ENCODE assay signal across 10 cellular contexts in genomic region chr16:67100569-67101300, GRCh38. TPM values are rescaled to one million over a fixed set of nuclear protein-coding genes. Genes with fewer than 3 reads are reported as not detected.
A peak's percentile ranks its signal among the peaks of the same experiment; 100 is the strongest.
DNase-seq lines count a peak whose midpoint lies in the region; ATAC-seq, FAIRE-seq and TF ChIP-seq lines count a peak whose summit lies in the region.
"Had no signal": no experiment of that assay in that cellular context is flagged by ENCODE, and none has a peak within 500 bp of the region (broad histone marks: within the 10 kb centered on the region; RNA-seq: fewer than 3 reads in every experiment).

No MANE protein-coding gene starts in this region.

- H3K4me2 ChIP-seq in K562 (ENCODE audit: insufficient read depth, low read length) (no peak overlapping the region), Karpas-422 (ENCODE audit: low read depth, low read length, poor library complexity, severe bottlenecking) (no peak overlapping the region)

- ATAC-seq in K562: peak; percentile 55; the same call in 2 of the 3 replicates
- ATAC-seq in body of pancreas: no peak

- DNase-seq in ELR (ENCODE audit: low read depth) (peak; percentile 59), K562 (ENCODE audit: extremely low read depth in 1 of 4, low spot score in 3 of 4) (no peak), myocyte (ENCODE audit: low read depth) (peak; percentile 34), LoVo (ENCODE audit: low spot score) (no peak), body of pancreas (no peak), Karpas-422 (no peak), CD14-positive monocyte (ENCODE audit: low spot score) (no peak)
- DNase-seq: NCI-H2081 treated with DMSO at 0.1 percent for 48 hours had no signal

- POLR2A ChIA-PET in K562 (lab: Yijun Ruan, JAX): no interaction called here

- H3K9ac ChIP-seq in K562 (ENCODE audit: insufficient read depth in 1 of 2, low read depth in 2 of 2, low read length in 2 of 2): no peak overlapping the region
- no peak overlapping the region for H3K9ac ChIP-seq in Karpas-422 (ENCODE audit: low read length)

- H3K4me3 ChIP-seq in K562 (no peak overlapping the region), body of pancreas (no peak overlapping the region), Karpas-422 (ENCODE audit: low read length) (no peak overlapping the region)

- TF ChIP-seq POLR2A in K562 (conservative IDR thresholded peaks at IDR 0.05): no peak
- TF ChIP-seq POLR2A in body of pancreas (IDR thresholded peaks at IDR 0.05): no peak

- intact Hi-C loops in K562 (cut with micrococcal nuclease) (loop anchor here (1.0 to 5.0 kb wide), 3 partner anchors 82 to 153 kb away; no protein-coding TSS in a partner anchor), body of pancreas (cut with DNase I) (loop anchor here (5.0 kb wide), 1 partner anchor 73 kb away; the partner anchor contains the start of gene CBFB), CD14-positive monocyte (cut with micrococcal nuclease) (loop anchor here in 1 of 2 donors (10.0 kb wide), 1 partner anchor 76 kb away; the partner anchor contains the start of gene CBFB)

- WGBS in K562 (ENCODE audit: insufficient coverage, low coverage, missing lambda C conversion rate): 100% methylated on average over 1 of the region's 1 CpG
- WGBS in body of pancreas, 2 donors: 95 to 100% methylated on average over 1 of the region's 1 CpG

- no peak overlapping the region for H2AFZ ChIP-seq in K562 (ENCODE audit: low read depth, low read length)
- no peak overlapping the region for H2AFZ ChIP-seq in Karpas-422 (ENCODE audit: low read length)

- H3K36me3 Mint-ChIP-seq in CD14-positive monocyte: peaks cover 15 to 36% of the 10 kb centered on the region in 2 donors
- H3K36me3 Mint-ChIP-seq: immature natural killer cell had no signal

- H3K9me1 ChIP-seq in K562 (ENCODE audit: control insufficient read depth, insufficient read depth, low read length): no peaks in the 10 kb centered on the region

- H3K36me3 ChIP-seq in K562 (ENCODE audit: control insufficient read depth, insufficient read depth, low read length) (peaks cover 27% of the 10 kb centered on the region; the same call in 1 of the 3 replicates), body of pancreas (replicated peaks in 1 of 2; ENCODE audit: insufficient read depth in 1 of 2, low read depth in 2 of 2) (peaks cover 0 to 8% of the 10 kb centered on the region in 2 donors), Karpas-422 (ENCODE audit: insufficient read depth, low read length) (peaks cover 15% of the 10 kb centered on the region; the same call in 1 of the 2 replicates)

- in situ Hi-C loops in K562 (cut with MboI): no loop called here

- TF ChIP-seq CTCF in K562 (IDR thresholded peaks at IDR 0.05 in 2 of 3, conservative IDR thresholded peaks at IDR 0.05 in 1 of 3; ENCODE audit: insufficient read depth in 2 of 3, low read depth in 1 of 3, low read length in 3 of 3) (peak; percentile 12 to 61 (median 30); a peak in 4 of 6 replicates), body of pancreas (IDR thresholded peaks at IDR 0.05) (peak in 3 of 7 experiments; percentile 18 to 25 (median 21)), CD14-positive monocyte (IDR thresholded peaks at IDR 0.05) (no peak)

- H3K27ac Mint-ChIP-seq in CD14-positive monocyte: no peak overlapping the region

- H4K20me1 ChIP-seq in K562 (replicated peaks; ENCODE audit: control insufficient read depth, insufficient read depth, low read length) (no peaks in the 10 kb centered on the region), Karpas-422 (ENCODE audit: insufficient read depth, low read depth, low read length) (no peaks in the 10 kb centered on the region)

- H3K27me3 ChIP-seq in K562 (ENCODE audit: control insufficient read depth in 2 of 2, insufficient read depth in 2 of 2, low read length in 2 of 2): no peaks in the 10 kb centered on the region
- no peaks in the 10 kb centered on the region for H3K27me3 ChIP-seq in body of pancreas
- H3K27me3 ChIP-seq in Karpas-422 (ENCODE audit: low read length): no peaks in the 10 kb centered on the region

- H3K4me1 ChIP-seq in K562 (replicated peaks in 1 of 2; ENCODE audit: control insufficient read depth in 2 of 2, insufficient read depth in 2 of 2, low read length in 2 of 2) (no peaks in the 10 kb centered on the region), body of pancreas (peaks cover 6% of the 10 kb centered on the region), Karpas-422 (ENCODE audit: low read length) (no peaks in the 10 kb centered on the region)

- H3K4me3 Mint-ChIP-seq in CD14-positive monocyte: no peak overlapping the region
- H3K4me3 Mint-ChIP-seq: immature natural killer cell had no signal

- H3K27ac ChIP-seq in K562 (ENCODE audit: extremely low read depth, low read depth, low read length) (no peak overlapping the region), body of pancreas (no peak overlapping the region), Karpas-422 (ENCODE audit: low read length) (no peak overlapping the region)

- H3K9me3 ChIP-seq in K562 (replicated peaks; ENCODE audit: control insufficient read depth, insufficient read depth, low read depth, low read length): no peaks in the 10 kb centered on the region
- no peaks in the 10 kb centered on the region for H3K9me3 ChIP-seq in body of pancreas
- H3K9me3 ChIP-seq in Karpas-422 (ENCODE audit: low read length): no peaks in the 10 kb centered on the region

- TF ChIP-seq EP300 in Ishikawa (IDR thresholded peaks at IDR 0.05; ENCODE audit: borderline replicate concordance): no peak
- TF ChIP-seq EP300 in K562 (IDR thresholded peaks at IDR 0.05; ENCODE audit: low read length): no peak

- TF ChIP-seq RAD21 in Ishikawa (IDR thresholded peaks at IDR 0.05; ENCODE audit: low read depth): peak; percentile 34; the same call in 1 of the 2 replicates
- peak; percentile 37 to 64; a peak in 3 of 4 replicates for TF ChIP-seq RAD21 in K562 (CRISPR knock-in tag; conservative IDR thresholded peaks at IDR 0.05 in 1 of 2, IDR thresholded peaks at IDR 0.05 in 1 of 2)

- peak; percentile 29 for FAIRE-seq in K562 (lab: Jason Lieb, UNC)

- H3K27me3 Mint-ChIP-seq in CD14-positive monocyte (ENCODE audit: low read depth in 3 of 3): no peaks in the 10 kb centered on the region

- H3K79me2 ChIP-seq in K562 (ENCODE audit: control insufficient read depth, insufficient read depth, low read length) (no peaks in the 10 kb centered on the region), Karpas-422 (ENCODE audit: low read length) (no peaks in the 10 kb centered on the region)

- CTCF ChIA-PET in K562 (lab: Yijun Ruan, JAX; ENCODE audit: low intra/inter-chr PET ratio): interaction anchor here (1.5 to 2.8 kb wide), 4 partner anchors 83 to 154 kb away, joined by 4 to 25 read pairs (median 8); no protein-coding TSS in a partner anchor

- BruUV-seq in K562 (replicated peaks; lab: Mats Ljungman, UMichigan): TSS peak; percentile 39

- H3K9me3 Mint-ChIP-seq in CD14-positive monocyte: peaks cover 0 to 3% (median 0%) of the 10 kb centered on the region in 7 donors
- H3K9me3 Mint-ChIP-seq: immature natural killer cell had no signal

- H3K9me2 ChIP-seq in Karpas-422 (replicated peaks; ENCODE audit: insufficient read depth, low read length): no peaks in the 10 kb centered on the region

- peaks cover 21% of the 10 kb centered on the region for H3K4me1 Mint-ChIP-seq in CD14-positive monocyte
- H3K4me1 Mint-ChIP-seq: immature natural killer cell had no signal

RNA-seq across cellular contexts. Expression of gene PHAF1, which starts 9.0 kb away (rescaled TPM):
- 97.0 and 121 TPM in 2 replicates for total RNA-seq in K562 (2011; cell fraction: chromatin; rRNA removed; ENCODE audit: low replicate concordance)
- 54.0 and 57.9 TPM in 2 replicates for total RNA-seq in K562 (2011; cell fraction: nucleolus; rRNA removed)
- total RNA-seq in K562 (2011; cell fraction: nucleoplasm; rRNA removed): 82.9 and 126 TPM in 2 replicates
- 13.8 and 19.7 TPM in 2 replicates for total RNA-seq in K562 (2014; rRNA removed)
- 12.9 and 13.5 TPM in 2 replicates for total RNA-seq in K562 (2014; rRNA removed; fragmentation: Illumina TruSeq; extraction: Trizol)
- 13.1 and 15.7 TPM in 2 replicates for total RNA-seq in K562 (2015; rRNA removed; fragmentation: Illumina TruSeq; extraction: Trizol)
- 13.8 and 14.1 TPM in 2 replicates for total RNA-seq in K562 (2021)
- polyA plus RNA-seq in K562 (2011; rRNA removed): 25.4 and 30.6 TPM in 2 replicates
- polyA plus RNA-seq in K562 (2011; cell fraction: cytosol; rRNA removed): 17.8 and 22.0 TPM in 2 replicates
- 54.6 and 63.5 TPM in 2 replicates for polyA plus RNA-seq in K562 (2011; cell fraction: nucleus; rRNA removed)
- polyA plus RNA-seq in K562 (2012): 10.0 and 12.1 TPM in 2 replicates
- polyA plus RNA-seq in K562 (2014; fragmentation: Illumina TruSeq; extraction: Trizol): 14.9 and 19.6 TPM in 2 replicates
- 1 to 10 TPM; 5.1 to 7.6 TPM for polyA plus RNA-seq in K562 (2014; fragmentation: Nextera tagmentation; extraction: Ambion mirVana)
- polyA plus RNA-seq in K562 (2014; rRNA removed): 11.3 and 15.0 TPM in 2 replicates
- polyA minus RNA-seq in K562 (2011; rRNA and poly(A)+ RNA removed): 33.5 and 33.7 TPM in 2 replicates
- 16.2 and 19.0 TPM in 2 replicates for polyA minus RNA-seq in K562 (2011; cell fraction: cytosol; rRNA and poly(A)+ RNA removed)
- polyA minus RNA-seq in K562 (2011; cell fraction: nucleus; rRNA and poly(A)+ RNA removed): 21.9 and 37.4 TPM in 2 replicates
- 22.4 and 30.7 TPM in 2 replicates for total RNA-seq in myocyte
- polyA plus RNA-seq in myocyte (2012): 16.8 TPM
- total RNA-seq in body of pancreas: 10 to 100 TPM in 1 of 2 donors, 1 to 10 TPM in 1; 7.8 to 18.5 TPM
- total RNA-seq in Karpas-422 (2014; rRNA removed; shearing (Covaris generic); ENCODE audit: low replicate concordance): 16.8 and 30.7 TPM in 2 replicates
- 10 to 100 TPM; 18.8 to 26.5 TPM for polyA plus RNA-seq in CD14-positive monocyte

RNA-seq across cellular contexts. Expression of gene B3GNT9, which starts 50.1 kb away (rescaled TPM):
- total RNA-seq in K562 (2011; cell fraction: chromatin; rRNA removed; ENCODE audit: low replicate concordance): 3.8 and 8.9 TPM in 2 replicates
- 5.1 and 5.7 TPM in 2 replicates for total RNA-seq in K562 (2011; cell fraction: nucleolus; rRNA removed)
- 3.6 and 4.6 TPM in 2 replicates for total RNA-seq in K562 (2011; cell fraction: nucleoplasm; rRNA removed)
- 0.91 and 2.1 TPM in 2 replicates for total RNA-seq in K562 (2014; rRNA removed)
- 0.67 and 0.91 TPM in 2 replicates for total RNA-seq in K562 (2014; rRNA removed; fragmentation: Illumina TruSeq; extraction: Trizol)
- total RNA-seq in K562 (2015; rRNA removed; fragmentation: Illumina TruSeq; extraction: Trizol): 1.1 TPM in 2 replicates
- 1.5 and 1.8 TPM in 2 replicates for total RNA-seq in K562 (2021)
- polyA plus RNA-seq in K562 (2011; rRNA removed): 1.5 TPM in 2 replicates
- polyA plus RNA-seq in K562 (2011; cell fraction: cytosol; rRNA removed): 2.2 and 3.4 TPM in 2 replicates
- polyA plus RNA-seq in K562 (2011; cell fraction: nucleus; rRNA removed): 5.1 and 5.6 TPM in 2 replicates
- 1.1 and 3.5 TPM in 2 replicates for polyA plus RNA-seq in K562 (2012)
- 0.90 and 1.1 TPM in 2 replicates for polyA plus RNA-seq in K562 (2014; fragmentation: Illumina TruSeq; extraction: Trizol)
- polyA plus RNA-seq in K562 (2014; fragmentation: Nextera tagmentation; extraction: Ambion mirVana): under 1 TPM in 1 of 2 experiments, not detected in 1; 0.01 TPM
- 1.6 TPM in 2 replicates for polyA plus RNA-seq in K562 (2014; rRNA removed)
- polyA minus RNA-seq in K562 (2011; rRNA and poly(A)+ RNA removed): 0.72 and 1.4 TPM in 2 replicates
- 1.0 and 1.5 TPM in 2 replicates for polyA minus RNA-seq in K562 (2011; cell fraction: cytosol; rRNA and poly(A)+ RNA removed)
- polyA minus RNA-seq in K562 (2011; cell fraction: nucleus; rRNA and poly(A)+ RNA removed): 1.6 and 1.8 TPM in 2 replicates
- 56.1 and 57.4 TPM in 2 replicates for total RNA-seq in myocyte
- polyA plus RNA-seq in myocyte (2012): 52.4 TPM
- total RNA-seq in body of pancreas: 1 to 10 TPM; 8.3 to 9.9 TPM
- total RNA-seq in Karpas-422 (2014; rRNA removed; shearing (Covaris generic); ENCODE audit: low replicate concordance): 1.4 and 1.8 TPM in 2 replicates
- under 1 TPM; 0.10 to 0.20 TPM for polyA plus RNA-seq in CD14-positive monocyte

RNA-seq across cellular contexts. Expression of gene TRADD, which starts 59.0 kb away (rescaled TPM):
- 5.6 and 25.1 TPM in 2 replicates for total RNA-seq in K562 (2011; cell fraction: chromatin; rRNA removed; ENCODE audit: low replicate concordance)
- 16.8 and 18.2 TPM in 2 replicates for total RNA-seq in K562 (2011; cell fraction: nucleolus; rRNA removed)
- total RNA-seq in K562 (2011; cell fraction: nucleoplasm; rRNA removed): 10.2 and 12.4 TPM in 2 replicates
- 11.9 and 18.0 TPM in 2 replicates for total RNA-seq in K562 (2014; rRNA removed)
- total RNA-seq in K562 (2014; rRNA removed; fragmentation: Illumina TruSeq; extraction: Trizol): 2.9 and 3.0 TPM in 2 replicates
- total RNA-seq in K562 (2015; rRNA removed; fragmentation: Illumina TruSeq; extraction: Trizol): 5.4 and 5.6 TPM in 2 replicates
- 11.8 and 12.2 TPM in 2 replicates for total RNA-seq in K562 (2021)
- polyA plus RNA-seq in K562 (2011; rRNA removed): 8.3 and 8.8 TPM in 2 replicates
- polyA plus RNA-seq in K562 (2011; cell fraction: cytosol; rRNA removed): 9.2 and 19.6 TPM in 2 replicates
- 21.1 and 36.4 TPM in 2 replicates for polyA plus RNA-seq in K562 (2011; cell fraction: nucleus; rRNA removed)
- 13.6 and 18.6 TPM in 2 replicates for polyA plus RNA-seq in K562 (2012)
- 3.0 and 5.2 TPM in 2 replicates for polyA plus RNA-seq in K562 (2014; fragmentation: Illumina TruSeq; extraction: Trizol)
- 1 to 10 TPM in 1 of 2 experiments, under 1 TPM in 1; 0.76 to 1.7 TPM for polyA plus RNA-seq in K562 (2014; fragmentation: Nextera tagmentation; extraction: Ambion mirVana)
- polyA plus RNA-seq in K562 (2014; rRNA removed): 14.6 and 17.1 TPM in 2 replicates
- 0.69 and 1.9 TPM in 2 replicates for polyA minus RNA-seq in K562 (2011; rRNA and poly(A)+ RNA removed)
- 4.7 and 4.9 TPM in 2 replicates for polyA minus RNA-seq in K562 (2011; cell fraction: cytosol; rRNA and poly(A)+ RNA removed)
- polyA minus RNA-seq in K562 (2011; cell fraction: nucleus; rRNA and poly(A)+ RNA removed): 4.3 and 5.3 TPM in 2 replicates
- 19.1 and 21.0 TPM in 2 replicates for total RNA-seq in myocyte
- 25.3 TPM for polyA plus RNA-seq in myocyte (2012)
- total RNA-seq in body of pancreas: 10 to 100 TPM; 25.7 to 25.9 TPM
- 11.4 and 14.7 TPM in 2 replicates for total RNA-seq in Karpas-422 (2014; rRNA removed; shearing (Covaris generic); ENCODE audit: low replicate concordance)
- polyA plus RNA-seq in CD14-positive monocyte: 10 to 100 TPM; 35.8 to 46.2 TPM

RNA-seq across cellular contexts. Expression of gene FBXL8, which starts 59.0 kb away (rescaled TPM):
- total RNA-seq in K562 (2011; cell fraction: chromatin; rRNA removed; ENCODE audit: low replicate concordance): 108 and 283 TPM in 2 replicates
- total RNA-seq in K562 (2011; cell fraction: nucleolus; rRNA removed): 168 and 184 TPM in 2 replicates
- 119 and 131 TPM in 2 replicates for total RNA-seq in K562 (2011; cell fraction: nucleoplasm; rRNA removed)
- 12.5 and 14.5 TPM in 2 replicates for total RNA-seq in K562 (2014; rRNA removed)
- total RNA-seq in K562 (2014; rRNA removed; fragmentation: Illumina TruSeq; extraction: Trizol): 4.0 and 4.7 TPM in 2 replicates
- 5.4 and 5.8 TPM in 2 replicates for total RNA-seq in K562 (2015; rRNA removed; fragmentation: Illumina TruSeq; extraction: Trizol)
- 17.6 and 22.1 TPM in 2 replicates for total RNA-seq in K562 (2021)
- 10.9 and 18.2 TPM in 2 replicates for polyA plus RNA-seq in K562 (2011; rRNA removed)
- 11.7 and 21.7 TPM in 2 replicates for polyA plus RNA-seq in K562 (2011; cell fraction: cytosol; rRNA removed)
- polyA plus RNA-seq in K562 (2011; cell fraction: nucleus; rRNA removed): 80.6 and 125 TPM in 2 replicates
- polyA plus RNA-seq in K562 (2012): 12.5 and 25.8 TPM in 2 replicates
- polyA plus RNA-seq in K562 (2014; fragmentation: Illumina TruSeq; extraction: Trizol): 4.4 and 7.4 TPM in 2 replicates
- under 1 TPM in 1 of 2 experiments, not detected in 1; 0.08 TPM for polyA plus RNA-seq in K562 (2014; fragmentation: Nextera tagmentation; extraction: Ambion mirVana)
- 28.2 and 28.8 TPM in 2 replicates for polyA plus RNA-seq in K562 (2014; rRNA removed)
- 2.8 and 5.3 TPM in 2 replicates for polyA minus RNA-seq in K562 (2011; rRNA and poly(A)+ RNA removed)
- 4.2 and 5.6 TPM in 2 replicates for polyA minus RNA-seq in K562 (2011; cell fraction: cytosol; rRNA and poly(A)+ RNA removed)
- polyA minus RNA-seq in K562 (2011; cell fraction: nucleus; rRNA and poly(A)+ RNA removed): 22.2 and 24.5 TPM in 2 replicates
- total RNA-seq in myocyte: 39.3 and 46.4 TPM in 2 replicates
- 13.8 TPM for polyA plus RNA-seq in myocyte (2012)
- total RNA-seq in body of pancreas: 100 to 1,000 TPM in 1 of 2 donors, 10 to 100 TPM in 1; 73.9 to 104 TPM
- 2.6 and 14.6 TPM in 2 replicates for total RNA-seq in Karpas-422 (2014; rRNA removed; shearing (Covaris generic); ENCODE audit: low replicate concordance)
- 1 to 10 TPM; 3.2 to 5.2 TPM for polyA plus RNA-seq in CD14-positive monocyte

Comparison
In these comparisons a context has a peak if more than half of its experiments do, and no peak if none do; other contexts are left out.
1. DNase-seq: peak in ELR (single experiment) and myocyte (single experiment); none in K562 (0 of 4), LoVo (single experiment), body of pancreas (0 of 4), Karpas-422 (single experiment) and CD14-positive monocyte (single experiment).